Comparison of ENCODE assay signal across 29 cellular contexts in the genomic region with DNA sequence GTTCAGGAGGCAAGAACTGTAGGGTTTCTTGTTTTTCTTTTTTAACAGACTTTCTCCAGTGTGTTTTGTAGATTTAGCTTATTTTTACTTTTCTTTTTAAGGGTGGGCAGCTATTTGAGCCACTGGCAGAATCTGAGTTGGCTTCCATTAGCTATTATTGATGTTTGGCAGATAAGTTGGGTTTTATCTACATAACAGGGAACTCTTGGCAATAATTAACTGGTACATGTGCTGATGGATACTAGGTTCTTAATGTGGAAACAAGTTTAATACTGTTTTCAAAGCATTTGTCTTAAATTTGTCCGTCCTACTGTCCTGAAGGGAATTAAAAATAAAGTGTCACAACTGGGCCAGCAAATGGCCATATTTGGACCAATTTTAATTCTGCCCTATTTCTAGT.
"Had no signal": no experiment of that assay in that cellular context is flagged by ENCODE, and none has a peak within 500 bp of the region (broad histone marks: within the 10 kb centered on the region; RNA-seq: fewer than 3 reads in every experiment).

No MANE protein-coding gene starts in this region.

- H3K27ac ChIP-seq: neural progenitor cell, neutrophil, parathyroid adenoma, psoas muscle, skin epidermis, spleen, suprapubic skin, testis, tibial artery, transverse colon, upper lobe of right lung, uterus had no signal

- H3K9ac ChIP-seq: neural progenitor cell, parathyroid adenoma had no signal

- H3K4me1 ChIP-seq: neural progenitor cell, parathyroid adenoma, psoas muscle, spleen, suprapubic skin, testis, tibial artery, transverse colon, upper lobe of right lung, uterus had no signal

- ATAC-seq: naive thymus-derived CD4-positive, alpha-beta T cell; natural killer cell; psoas muscle; right cardiac atrium; sciatic nerve; stimulated activated memory B cell treated with anti-CD40 and anti-IgM and Interleukin-4, amounts not matched to agents 10 μg/mL and 1 μg/mL and 100 μg/mL, for 72 hours; stimulated activated naive CD8-positive, alpha-beta T cell treated with anti-CD3 and anti-CD28 coated beads, Interleukin-15, amount 100 ng/mL, for 72 hours; stimulated activated naive CD8-positive, alpha-beta T cell treated with anti-CD3 and anti-CD28 coated beads, Interleukin-15, Interleukin-2, amounts not matched to agents 100 U/mL and 50 U/mL, for 24 hours; upper lobe of right lung had no signal

- DNase-seq: naive thymus-derived CD4-positive, alpha-beta T cell; natural killer cell; nucleus accumbens; posterior cingulate gyrus; psoas muscle; right cardiac atrium; spleen; stimulated activated CD4-positive, alpha-beta T cell treated with anti-CD3 and anti-CD28 coated beads, Interleukin-12 subunit alpha, Interleukin-12 subunit beta, amount 100 ng/mL, for 4 hours; stimulated activated CD4-positive, alpha-beta T cell treated with anti-CD3 and anti-CD28 coated beads, Interleukin-1b, Interleukin-23, amount 100 ng/mL, for 48 hours; stimulated activated CD4-positive, alpha-beta T cell treated with anti-CD3 and anti-CD28 coated beads, Interleukin-4, amount 100 ng/mL, for 1 hour; stimulated activated CD4-positive, alpha-beta T cell treated with anti-CD3 and anti-CD28 coated beads, Interleukin-4, amount 100 ng/mL, for 4 hours; stimulated activated CD8-positive, alpha-beta memory T cell treated with anti-CD3 and anti-CD28 coated beads, Interleukin-4, amount 100 ng/mL, for 48 hours; stimulated activated naive CD4-positive, alpha-beta T cell; stimulated activated naive CD8-positive, alpha-beta T cell treated with anti-CD3 and anti-CD28 coated beads, Interleukin-15, amount 100 ng/mL, for 72 hours; stimulated activated naive CD8-positive, alpha-beta T cell treated with anti-CD3 and anti-CD28 coated beads, Interleukin-15, Interleukin-2, amounts not matched to agents 100 U/mL and 50 U/mL, for 24 hours; substantia nigra; testis; tibial artery; transverse colon; upper lobe of right lung; uterus had no signal

- H2AFZ ChIP-seq: neural progenitor cell, parathyroid adenoma had no signal

- H3K36me3 ChIP-seq: neural progenitor cell, neutrophil, transverse colon, uterus had no signal

- H3K27me3 ChIP-seq: neural progenitor cell, suprapubic skin, testis, tibial artery, transverse colon, upper lobe of right lung, uterus had no signal

- H3K9me3 ChIP-seq: neutrophil, psoas muscle, spleen, suprapubic skin, testis, tibial artery, transverse colon, upper lobe of right lung, uterus had no signal

- H3K4me2 ChIP-seq: neural progenitor cell, smooth muscle cell had no signal

- H3K4me3 ChIP-seq: neural progenitor cell, psoas muscle, skin epidermis, smooth muscle cell, spleen, suprapubic skin, testis, tibial artery, transverse colon, upper lobe of right lung, uterus had no signal
